In genomic region chr3:29284578-29284977, GRCh38 we compare ENCODE assay signal across 13 cellular contexts. TPM values are rescaled to one million over a fixed set of nuclear protein-coding genes. Genes with fewer than 3 reads are reported as not detected.
DNase-seq lines count a peak whose midpoint lies in the region; ATAC-seq, FAIRE-seq and TF ChIP-seq lines count a peak whose summit lies in the region.
"Had no signal": no experiment of that assay in that cellular context is flagged by ENCODE, and none has a peak within 500 bp of the region (broad histone marks: within the 10 kb centered on the region; RNA-seq: fewer than 3 reads in every experiment).

No MANE protein-coding gene starts in this region.

- TF ChIP-seq POLR2A in testis (IDR thresholded peaks at IDR 0.05) (no peak), H54 (IDR thresholded peaks at IDR 0.05; ENCODE audit: low read depth, low read length) (no peak)

- no peak for FAIRE-seq in H54 (lab: Jason Lieb, UNC)

- peaks cover 71% of the 10 kb centered on the region for H3K4me1 Mint-ChIP-seq in HFFc6 (ENCODE audit: low read depth)

- no peak overlapping the region for H3K27ac Mint-ChIP-seq in HFFc6

- TF ChIP-seq CTCF in HFFc6 (IDR thresholded peaks at IDR 0.05): no peak
- no peak for TF ChIP-seq CTCF in choroid plexus epithelial cell (conservative IDR thresholded peaks at IDR 0.05; ENCODE audit: low read depth, low read length)
- TF ChIP-seq CTCF in testis (IDR thresholded peaks at IDR 0.05): no peak

- peak overlapping the region; percentile 70 to 87 for H3K27ac ChIP-seq in testis

- H3K4me1 ChIP-seq in testis: peaks cover 3% of the 10 kb centered on the region

- peak overlapping the region; percentile 92 for H3K4me3 Mint-ChIP-seq in HFFc6

- H3K27me3 Mint-ChIP-seq in HFFc6 (ENCODE audit: insufficient read depth): peaks cover 4% of the 10 kb centered on the region

- no peaks in the 10 kb centered on the region for H3K36me3 ChIP-seq in testis (ENCODE audit: low read depth, missing control alignments)

- no peaks in the 10 kb centered on the region for H3K27me3 ChIP-seq in testis

- H3K36me3 Mint-ChIP-seq in HFFc6 (ENCODE audit: low read depth): peaks cover 14% of the 10 kb centered on the region; the same call in 1 of the 2 replicates

- ATAC-seq in GM19023 (IDR thresholded peaks at IDR 0.05; ENCODE audit: unreplicated experiment) (no peak), HG02884 (IDR thresholded peaks at IDR 0.05; ENCODE audit: unreplicated experiment) (no peak)

- intact Hi-C loops in testis (cut with DNase I; ENCODE audit: low total_unique reads): no loop called here

- H3K4me3 ChIP-seq in choroid plexus epithelial cell (ENCODE audit: low read depth, low read length) (peak overlapping the region; percentile 76), testis (peak overlapping the region; percentile 57 to 60)

- H3K9me3 ChIP-seq in testis: no peaks in the 10 kb centered on the region

- DNase-seq in HFFc6 (no peak), choroid plexus epithelial cell (ENCODE audit: low read depth) (no peak), lung microvascular endothelial cell (ENCODE audit: low read depth in 2 of 2) (peak; percentile 11 to 26), testis (no peak), NOMO-1 treated with dmso at 0.1 percent for 144 hours (lab: John Stamatoyannopoulos, UW; ENCODE audit: unreplicated experiment) (no peak), H54 (ENCODE audit: insufficient read length, low spot score) (no peak)
- DNase-seq: activated CD4-positive, alpha-beta T cell treated with anti-CD3 and anti-CD28 coated beads for 4 hours; COR-L47; NCI-H1048; NCI-H748 treated with DMSO at 0.1 percent for 48 hours; stimulated activated CD4-positive, alpha-beta T cell treated with anti-CD3 and anti-CD28 coated beads, Interleukin-4, amount 100 ng/mL, for 4 hours had no signal

- 44 to 46% methylated on average over 3 of the region's 3 CpGs for WGBS in testis, 2 donors

- H3K9me3 Mint-ChIP-seq in HFFc6: no peaks in the 10 kb centered on the region

RNA-seq across cellular contexts. Expression of gene RBMS3, which starts 3.7 kb away (rescaled TPM):
- total RNA-seq in HFFc6 (2021; fragmentation: NEBNext Ultra II Directional; extraction: Animal tissue kit (Norgen Biotek cat#: 25700)): 10 to 100 TPM; 22.8 to 46.9 (median 39.4) TPM
- total RNA-seq in lung microvascular endothelial cell (22.6 and 24.2 TPM in 2 replicates), testis (10 to 100 TPM; 19.7 to 36.2 TPM)
- 5.6 TPM for polyA plus RNA-seq in testis (ENCODE audit: insufficient read depth, low read depth, low replicate concordance)

Comparison
In these comparisons a context has a peak if more than half of its experiments do, and no peak if none do; other contexts are left out.
1. DNase-seq: peak in lung microvascular endothelial cell (2 of 2); none in HFFc6 (single experiment), choroid plexus epithelial cell (single experiment), testis (single experiment), NOMO-1 treated with dmso at 0.1 percent for 144 hours (single experiment) and H54 (single experiment).